Comparison of ENCODE assay signal across 1 cellular context in genomic region chr4:146098978-146099377, GRCh38.
A peak's percentile ranks its signal among the peaks of the same experiment; 100 is the strongest.
TF ChIP-seq lines count a peak whose summit lies in the region.

No MANE protein-coding gene starts in this region.

TF ChIP-seq in GM12878, 131 proteins besides CTCF, POLR2A, EP300 and RAD21 (continued from another document and continues in another):
- TF ChIP-seq, protein P1, sequence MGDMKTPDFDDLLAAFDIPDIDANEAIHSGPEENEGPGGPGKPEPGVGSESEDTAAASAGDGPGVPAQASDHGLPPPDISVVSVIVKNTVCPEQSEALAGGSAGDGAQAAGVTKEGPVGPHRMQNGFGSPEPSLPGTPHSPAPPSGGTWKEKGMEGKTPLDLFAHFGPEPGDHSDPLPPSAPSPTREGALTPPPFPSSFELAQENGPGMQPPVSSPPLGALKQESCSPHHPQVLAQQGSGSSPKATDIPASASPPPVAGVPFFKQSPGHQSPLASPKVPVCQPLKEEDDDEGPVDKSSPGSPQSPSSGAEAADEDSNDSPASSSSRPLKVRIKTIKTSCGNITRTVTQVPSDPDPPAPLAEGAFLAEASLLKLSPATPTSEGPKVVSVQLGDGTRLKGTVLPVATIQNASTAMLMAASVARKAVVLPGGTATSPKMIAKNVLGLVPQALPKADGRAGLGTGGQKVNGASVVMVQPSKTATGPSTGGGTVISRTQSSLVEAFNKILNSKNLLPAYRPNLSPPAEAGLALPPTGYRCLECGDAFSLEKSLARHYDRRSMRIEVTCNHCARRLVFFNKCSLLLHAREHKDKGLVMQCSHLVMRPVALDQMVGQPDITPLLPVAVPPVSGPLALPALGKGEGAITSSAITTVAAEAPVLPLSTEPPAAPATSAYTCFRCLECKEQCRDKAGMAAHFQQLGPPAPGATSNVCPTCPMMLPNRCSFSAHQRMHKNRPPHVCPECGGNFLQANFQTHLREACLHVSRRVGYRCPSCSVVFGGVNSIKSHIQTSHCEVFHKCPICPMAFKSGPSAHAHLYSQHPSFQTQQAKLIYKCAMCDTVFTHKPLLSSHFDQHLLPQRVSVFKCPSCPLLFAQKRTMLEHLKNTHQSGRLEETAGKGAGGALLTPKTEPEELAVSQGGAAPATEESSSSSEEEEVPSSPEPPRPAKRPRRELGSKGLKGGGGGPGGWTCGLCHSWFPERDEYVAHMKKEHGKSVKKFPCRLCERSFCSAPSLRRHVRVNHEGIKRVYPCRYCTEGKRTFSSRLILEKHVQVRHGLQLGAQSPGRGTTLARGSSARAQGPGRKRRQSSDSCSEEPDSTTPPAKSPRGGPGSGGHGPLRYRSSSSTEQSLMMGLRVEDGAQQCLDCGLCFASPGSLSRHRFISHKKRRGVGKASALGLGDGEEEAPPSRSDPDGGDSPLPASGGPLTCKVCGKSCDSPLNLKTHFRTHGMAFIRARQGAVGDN (IDR thresholded peaks at IDR 0.05): no peak
- TF ChIP-seq NFXL1 (IDR thresholded peaks at IDR 0.05; ENCODE audit: borderline replicate concordance) (no peak), SREBF2 (IDR thresholded peaks at IDR 0.05; ENCODE audit: low read length) (no peak), EGR1 (IDR thresholded peaks at IDR 0.05; ENCODE audit: borderline replicate concordance in 1 of 2, low read depth in 2 of 2, low read length in 2 of 2) (no peak), POLR2AphosphoS2 (IDR thresholded peaks at IDR 0.05; ENCODE audit: low read depth, low read length) (no peak), TCF7 (IDR thresholded peaks at IDR 0.05; ENCODE audit: borderline replicate concordance) (no peak), ASH2L (IDR thresholded peaks at IDR 0.05; ENCODE audit: borderline replicate concordance, low read depth) (no peak), MEF2B (IDR thresholded peaks at IDR 0.05; ENCODE audit: partially characterized antibody, poor library complexity, severe bottlenecking) (peak; percentile 18), RBBP5 (conservative IDR thresholded peaks at IDR 0.05) (no peak), ZBTB11 (CRISPR knock-in tag; IDR thresholded peaks at IDR 0.05) (no peak), ETV6 (conservative IDR thresholded peaks at IDR 0.05 in 1 of 2, IDR thresholded peaks at IDR 0.05 in 1 of 2; ENCODE audit: borderline replicate concordance in 1 of 2, low read depth in 1 of 2) (no peak), NFIC (IDR thresholded peaks at IDR 0.05; ENCODE audit: low read depth, low read length) (peak; percentile 43; the same call in 1 of the 2 replicates), BCL11A (IDR thresholded peaks at IDR 0.05; ENCODE audit: low read depth, low read length) (0 out of 2 replicates have a peak, but pooled peaks have one; percentile 29), SMARCA5 (IDR thresholded peaks at IDR 0.05) (no peak), SREBF1 (IDR thresholded peaks at IDR 0.05; ENCODE audit: low read length) (no peak), ATF7 (IDR thresholded peaks at IDR 0.05; ENCODE audit: low read depth) (no peak), SMC3 (IDR thresholded peaks at IDR 0.05; ENCODE audit: borderline replicate concordance, low read length) (no peak), JUNB (IDR thresholded peaks at IDR 0.05) (no peak), CBFB (IDR thresholded peaks at IDR 0.05; ENCODE audit: low read depth) (no peak), ESRRA (IDR thresholded peaks at IDR 0.05; ENCODE audit: low read length) (no peak), CEBPB (IDR thresholded peaks at IDR 0.05; ENCODE audit: borderline replicate concordance in 1 of 2, low read depth in 2 of 2, low read length in 2 of 2) (no peak), ZNF622 (IDR thresholded peaks at IDR 0.05) (no peak), PML (IDR thresholded peaks at IDR 0.05; ENCODE audit: low read length) (peak; percentile 44; the same call in 1 of the 2 replicates), IRF4 (IDR thresholded peaks at IDR 0.05; ENCODE audit: low read depth, low read length) (0 out of 2 replicates have a peak, but pooled peaks have one; percentile 14), GABPA (IDR thresholded peaks at IDR 0.05; ENCODE audit: low read depth) (peak; percentile 54; the same call in 1 of the 2 replicates), BCLAF1 (IDR thresholded peaks at IDR 0.05) (no peak), CBX5 (IDR thresholded peaks at IDR 0.05; ENCODE audit: low read depth) (no peak), FOXM1 (IDR thresholded peaks at IDR 0.05; ENCODE audit: low read depth, low read length) (peak; percentile 15; the same call in 1 of the 2 replicates), NFYA (IDR thresholded peaks at IDR 0.05; ENCODE audit: borderline replicate concordance, low read depth, low read length) (no peak), FOS (IDR thresholded peaks at IDR 0.05; ENCODE audit: borderline replicate concordance, extremely low read depth, insufficient read length) (no peak), TARDBP (IDR thresholded peaks at IDR 0.05; ENCODE audit: borderline replicate concordance) (no peak), POLR2AphosphoS5 (IDR thresholded peaks at IDR 0.05; ENCODE audit: low read length) (no peak; the same call in 1 of the 2 replicates), ZNF24 (IDR thresholded peaks at IDR 0.05) (no peak; the same call in 1 of the 2 replicates), STAT1 (conservative IDR thresholded peaks at IDR 0.05) (no peak), KDM1A (IDR thresholded peaks at IDR 0.05; ENCODE audit: borderline replicate concordance) (no peak), SRF (IDR thresholded peaks at IDR 0.05; ENCODE audit: low read depth in 2 of 2, low read length in 2 of 2) (no peak), TBL1XR1 (IDR thresholded peaks at IDR 0.05; ENCODE audit: low read depth, low read length) (0 out of 2 replicates have a peak, but pooled peaks have one; percentile 22), ZNF384 (IDR thresholded peaks at IDR 0.05; ENCODE audit: borderline replicate concordance, low read depth, low read length) (no peak), TCF3 (IDR thresholded peaks at IDR 0.05; ENCODE audit: borderline replicate concordance, insufficient read depth, low read depth, low read length) (no peak), CHD4 (IDR thresholded peaks at IDR 0.05) (no peak), SUPT20H (IDR thresholded peaks at IDR 0.05; ENCODE audit: borderline replicate concordance, control insufficient read depth, low read depth, low read length) (no peak), E2F4 (IDR thresholded peaks at IDR 0.05; ENCODE audit: low read depth, low read length) (no peak), PAX8 (IDR thresholded peaks at IDR 0.05) (no peak), ATF3 (IDR thresholded peaks at IDR 0.05; ENCODE audit: borderline replicate concordance, extremely low read depth, low read depth, low read length) (no peak), RUNX3 (IDR thresholded peaks at IDR 0.05; ENCODE audit: low read length) (peak; percentile 82), ZNF217 (IDR thresholded peaks at IDR 0.05) (no peak), RB1 (IDR thresholded peaks at IDR 0.05; ENCODE audit: borderline replicate concordance) (no peak), POU2F2 (IDR thresholded peaks at IDR 0.05; ENCODE audit: borderline replicate concordance, low read depth, low read length) (no peak), MTA3 (IDR thresholded peaks at IDR 0.05; ENCODE audit: borderline replicate concordance, low read length) (0 out of 2 replicates have a peak, but pooled peaks have one; percentile 36)
- TF ChIP-seq, protein P2, sequence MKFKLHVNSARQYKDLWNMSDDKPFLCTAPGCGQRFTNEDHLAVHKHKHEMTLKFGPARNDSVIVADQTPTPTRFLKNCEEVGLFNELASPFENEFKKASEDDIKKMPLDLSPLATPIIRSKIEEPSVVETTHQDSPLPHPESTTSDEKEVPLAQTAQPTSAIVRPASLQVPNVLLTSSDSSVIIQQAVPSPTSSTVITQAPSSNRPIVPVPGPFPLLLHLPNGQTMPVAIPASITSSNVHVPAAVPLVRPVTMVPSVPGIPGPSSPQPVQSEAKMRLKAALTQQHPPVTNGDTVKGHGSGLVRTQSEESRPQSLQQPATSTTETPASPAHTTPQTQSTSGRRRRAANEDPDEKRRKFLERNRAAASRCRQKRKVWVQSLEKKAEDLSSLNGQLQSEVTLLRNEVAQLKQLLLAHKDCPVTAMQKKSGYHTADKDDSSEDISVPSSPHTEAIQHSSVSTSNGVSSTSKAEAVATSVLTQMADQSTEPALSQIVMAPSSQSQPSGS (IDR thresholded peaks at IDR 0.05; ENCODE audit: low read length): peak; percentile 53; the same call in 1 of the 2 replicates
- TF ChIP-seq, protein P3, sequence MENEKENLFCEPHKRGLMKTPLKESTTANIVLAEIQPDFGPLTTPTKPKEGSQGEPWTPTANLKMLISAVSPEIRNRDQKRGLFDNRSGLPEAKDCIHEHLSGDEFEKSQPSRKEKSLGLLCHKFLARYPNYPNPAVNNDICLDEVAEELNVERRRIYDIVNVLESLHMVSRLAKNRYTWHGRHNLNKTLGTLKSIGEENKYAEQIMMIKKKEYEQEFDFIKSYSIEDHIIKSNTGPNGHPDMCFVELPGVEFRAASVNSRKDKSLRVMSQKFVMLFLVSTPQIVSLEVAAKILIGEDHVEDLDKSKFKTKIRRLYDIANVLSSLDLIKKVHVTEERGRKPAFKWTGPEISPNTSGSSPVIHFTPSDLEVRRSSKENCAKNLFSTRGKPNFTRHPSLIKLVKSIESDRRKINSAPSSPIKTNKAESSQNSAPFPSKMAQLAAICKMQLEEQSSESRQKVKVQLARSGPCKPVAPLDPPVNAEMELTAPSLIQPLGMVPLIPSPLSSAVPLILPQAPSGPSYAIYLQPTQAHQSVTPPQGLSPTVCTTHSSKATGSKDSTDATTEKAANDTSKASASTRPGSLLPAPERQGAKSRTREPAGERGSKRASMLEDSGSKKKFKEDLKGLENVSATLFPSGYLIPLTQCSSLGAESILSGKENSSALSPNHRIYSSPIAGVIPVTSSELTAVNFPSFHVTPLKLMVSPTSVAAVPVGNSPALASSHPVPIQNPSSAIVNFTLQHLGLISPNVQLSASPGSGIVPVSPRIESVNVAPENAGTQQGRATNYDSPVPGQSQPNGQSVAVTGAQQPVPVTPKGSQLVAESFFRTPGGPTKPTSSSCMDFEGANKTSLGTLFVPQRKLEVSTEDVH (IDR thresholded peaks at IDR 0.05; ENCODE audit: low read depth, partially characterized antibody): no peak
- TF ChIP-seq, protein P4, sequence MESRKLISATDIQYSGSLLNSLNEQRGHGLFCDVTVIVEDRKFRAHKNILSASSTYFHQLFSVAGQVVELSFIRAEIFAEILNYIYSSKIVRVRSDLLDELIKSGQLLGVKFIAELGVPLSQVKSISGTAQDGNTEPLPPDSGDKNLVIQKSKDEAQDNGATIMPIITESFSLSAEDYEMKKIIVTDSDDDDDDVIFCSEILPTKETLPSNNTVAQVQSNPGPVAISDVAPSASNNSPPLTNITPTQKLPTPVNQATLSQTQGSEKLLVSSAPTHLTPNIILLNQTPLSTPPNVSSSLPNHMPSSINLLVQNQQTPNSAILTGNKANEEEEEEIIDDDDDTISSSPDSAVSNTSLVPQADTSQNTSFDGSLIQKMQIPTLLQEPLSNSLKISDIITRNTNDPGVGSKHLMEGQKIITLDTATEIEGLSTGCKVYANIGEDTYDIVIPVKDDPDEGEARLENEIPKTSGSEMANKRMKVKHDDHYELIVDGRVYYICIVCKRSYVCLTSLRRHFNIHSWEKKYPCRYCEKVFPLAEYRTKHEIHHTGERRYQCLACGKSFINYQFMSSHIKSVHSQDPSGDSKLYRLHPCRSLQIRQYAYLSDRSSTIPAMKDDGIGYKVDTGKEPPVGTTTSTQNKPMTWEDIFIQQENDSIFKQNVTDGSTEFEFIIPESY (IDR thresholded peaks at IDR 0.05): no peak
